Comparison of ENCODE assay signal across 8 cellular contexts in the genomic region with DNA sequence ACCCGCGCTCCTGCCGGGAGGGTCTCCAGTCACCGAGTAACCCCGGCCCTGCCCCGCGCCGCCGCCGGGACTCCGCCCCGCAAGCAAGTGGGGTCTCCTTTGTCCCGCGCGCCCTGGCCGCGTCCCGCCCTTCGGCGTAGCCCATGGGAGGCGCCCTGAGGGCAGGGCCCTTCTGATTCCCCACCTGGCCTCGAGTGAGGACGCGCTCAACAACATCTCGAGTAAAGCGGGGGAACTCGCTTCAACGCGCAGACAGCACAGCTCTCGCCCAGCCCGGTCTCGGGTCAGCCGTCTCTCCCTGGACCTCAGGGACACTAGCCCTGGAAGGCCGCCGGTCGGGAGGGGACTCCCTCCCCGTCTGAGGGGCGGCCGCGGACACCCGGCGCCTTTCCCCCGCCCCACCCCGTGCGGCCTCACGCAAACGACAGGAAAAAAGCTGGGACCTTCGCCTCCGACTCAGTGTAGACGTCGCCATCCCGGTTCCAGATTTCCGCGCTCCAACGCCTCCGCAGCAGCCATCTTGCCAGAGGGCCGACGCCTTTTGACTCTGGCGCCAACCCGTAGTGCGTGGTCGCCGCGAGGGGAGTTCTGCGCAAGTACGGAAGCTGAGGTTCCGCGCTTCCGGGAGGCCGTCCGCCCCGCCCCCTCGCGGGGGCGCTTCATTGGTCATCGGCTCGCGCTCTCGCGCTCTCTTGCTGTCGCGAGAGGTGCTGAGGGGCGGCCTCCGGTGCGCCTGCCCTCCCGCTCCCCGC. TPM values are rescaled to one million over a fixed set of nuclear protein-coding genes. Genes with fewer than 3 reads are reported as not detected.
DNase-seq lines count a peak whose midpoint lies in the region; ATAC-seq and TF ChIP-seq lines count a peak whose summit lies in the region.

No MANE protein-coding gene starts in this region.

- TF ChIP-seq EP300 in SK-N-SH (IDR thresholded peaks at IDR 0.05; ENCODE audit: borderline replicate concordance in 1 of 2, low read depth in 1 of 2, low read length in 1 of 2): no peak

- H3K4me3 Mint-ChIP-seq in glutamatergic neuron (ENCODE audit: unreplicated experiment): peak overlapping the region; percentile 98

- peak overlapping the region; percentile 98 for H3K9ac ChIP-seq in SK-N-SH

- peaks cover 7 to 32% of the 10 kb centered on the region in 2 donors for H3K36me3 Mint-ChIP-seq in activated naive CD4-positive, alpha-beta T cell treated with anti-CD3 and anti-CD28 coated beads, Interleukin-2, amount 50 U/mL, for 72 hours
- no peaks in the 10 kb centered on the region for H3K36me3 Mint-ChIP-seq in glutamatergic neuron (ENCODE audit: unreplicated experiment)

- peaks cover 12% of the 10 kb centered on the region for H3F3A ChIP-seq in SK-N-SH (replicated peaks; ENCODE audit: insufficient read depth)

- intact Hi-C loops in testis (cut with DNase I; ENCODE audit: low total_unique reads): no loop called here

- CTCF ChIA-PET in SK-N-SH (lab: Yijun Ruan, JAX): interaction anchor here (1.0 to 5.7 kb wide), 8 partner anchors 12 to 115 kb away, joined by 3 to 50 read pairs (median 6); a partner anchor contains a TSS

- H3K36me3 ChIP-seq in SK-N-SH (replicated peaks in 1 of 2; ENCODE audit: control insufficient read depth in 1 of 2, insufficient read depth in 2 of 2, low read length in 1 of 2) (peaks cover 10 to 22% of the 10 kb centered on the region in 2 experiments), osteoblast (ENCODE audit: insufficient read depth, low read length) (peaks cover 34% of the 10 kb centered on the region), testis (ENCODE audit: low read depth, missing control alignments) (no peaks in the 10 kb centered on the region)

- peaks cover 10% of the 10 kb centered on the region for H3K4me1 Mint-ChIP-seq in glutamatergic neuron (ENCODE audit: low read depth, unreplicated experiment)

- ATAC-seq in HG02623 (IDR thresholded peaks at IDR 0.05; ENCODE audit: unreplicated experiment): peak; percentile 82
- ATAC-seq in activated naive CD4-positive, alpha-beta T cell treated with anti-CD3 and anti-CD28 coated beads, Interleukin-2, amount 50 U/mL, for 72 hours: peak; percentile 93 to 94

- no peak for TF ChIP-seq CTCF in SK-N-SH (IDR thresholded peaks at IDR 0.05)
- TF ChIP-seq CTCF in glutamatergic neuron (IDR thresholded peaks at IDR 0.05; ENCODE audit: partially characterized antibody, unreplicated experiment): no peak
- TF ChIP-seq CTCF in osteoblast (IDR thresholded peaks at IDR 0.05; ENCODE audit: extremely low read depth, low read depth, low read length): no peak
- TF ChIP-seq CTCF in testis (IDR thresholded peaks at IDR 0.05): peak in 1 of 3 experiments; percentile 22

- H3K9me3 ChIP-seq in SK-N-SH (no peaks in the 10 kb centered on the region), osteoblast (ENCODE audit: low read depth, low read length) (no peaks in the 10 kb centered on the region), testis (no peaks in the 10 kb centered on the region)

- WGBS in SK-N-SH (ENCODE audit: low lambda C conversion rate): 2% methylated on average over 18 of the region's 87 CpGs
- 0 to 1% methylated on average over 4 to 80 of the region's 87 CpGs for WGBS in testis, 2 donors

- peaks cover 95% of the 10 kb centered on the region for H3K79me2 ChIP-seq in SK-N-SH (ENCODE audit: insufficient read depth)
- peaks cover 92% of the 10 kb centered on the region for H3K79me2 ChIP-seq in osteoblast (ENCODE audit: insufficient read depth, low read length)

- H3K27me3 Mint-ChIP-seq in glutamatergic neuron (ENCODE audit: unreplicated experiment): peaks cover 9% of the 10 kb centered on the region

- no peak for TF ChIP-seq RAD21 in SK-N-SH (IDR thresholded peaks at IDR 0.05; ENCODE audit: low read length)

- DNase-seq in NCI-H1092 treated with DMSO at 0.1 percent for 48 hours (lab: John Stamatoyannopoulos, UW): peak; percentile 96
- peak; percentile 97 for DNase-seq in SK-N-SH
- DNase-seq in activated naive CD4-positive, alpha-beta T cell treated with anti-CD3 and anti-CD28 coated beads, Interleukin-2, amount 50 U/mL, for 72 hours (ENCODE audit: low spot score in 2 of 2): peak; percentile 98
- peak; percentile 97 for DNase-seq in glutamatergic neuron
- peak; percentile 99 for DNase-seq in osteoblast (ENCODE audit: insufficient read length, low spot score, missing footprints)
- DNase-seq in testis: peak; percentile 97

- H3K27ac ChIP-seq in SK-N-SH (ENCODE audit: low read depth in 2 of 2, low read length in 1 of 2): peak overlapping the region; percentile 83 to 89
- H3K27ac ChIP-seq in osteoblast (ENCODE audit: low read depth, low read length): peak overlapping the region; percentile 89
- peak overlapping the region; percentile 92 to 94 for H3K27ac ChIP-seq in testis

- H3K4me2 ChIP-seq in SK-N-SH (peak overlapping the region; percentile 70), osteoblast (ENCODE audit: insufficient read depth, low read length) (peak overlapping the region; percentile 99)

- peaks cover 11 to 21% of the 10 kb centered on the region in 2 experiments for H3K4me1 ChIP-seq in SK-N-SH (ENCODE audit: control insufficient read depth in 1 of 2, insufficient read depth in 2 of 2, low read depth in 1 of 2, low read length in 1 of 2)
- peaks cover 15% of the 10 kb centered on the region for H3K4me1 ChIP-seq in osteoblast (ENCODE audit: insufficient read depth, low read length)
- H3K4me1 ChIP-seq in testis: peaks cover 30% of the 10 kb centered on the region

- TF ChIP-seq POLR2A in GM10847 (IDR thresholded peaks at IDR 0.05; ENCODE audit: extremely low read depth, insufficient read length): peak; percentile 66
- TF ChIP-seq POLR2A in testis (IDR thresholded peaks at IDR 0.05): no peak

- H4K20me1 ChIP-seq in SK-N-SH (ENCODE audit: insufficient read depth): peaks cover 69% of the 10 kb centered on the region
- H4K20me1 ChIP-seq in osteoblast (ENCODE audit: insufficient read depth, low read length): peaks cover 55% of the 10 kb centered on the region

- H3K27me3 ChIP-seq in SK-N-SH (ENCODE audit: insufficient read depth): no peaks in the 10 kb centered on the region
- H3K27me3 ChIP-seq in osteoblast (ENCODE audit: insufficient read depth, low read length): no peaks in the 10 kb centered on the region
- H3K27me3 ChIP-seq in testis: no peaks in the 10 kb centered on the region

- H3K9me2 ChIP-seq in SK-N-SH: no peaks in the 10 kb centered on the region

- H3K27ac Mint-ChIP-seq in activated naive CD4-positive, alpha-beta T cell treated with anti-CD3 and anti-CD28 coated beads, Interleukin-2, amount 50 U/mL, for 72 hours: peak overlapping the region; percentile 96 to 98
- H3K27ac Mint-ChIP-seq in glutamatergic neuron (ENCODE audit: unreplicated experiment): peak overlapping the region; percentile 99

- no peaks in the 10 kb centered on the region for H3K9me3 Mint-ChIP-seq in activated naive CD4-positive, alpha-beta T cell treated with anti-CD3 and anti-CD28 coated beads, Interleukin-2, amount 50 U/mL, for 72 hours
- H3K9me3 Mint-ChIP-seq in glutamatergic neuron (ENCODE audit: unreplicated experiment): peaks cover 10% of the 10 kb centered on the region

- H2AFZ ChIP-seq in SK-N-SH (ENCODE audit: low read depth) (peak overlapping the region; percentile 62; the same call in 1 of the 2 replicates), osteoblast (ENCODE audit: low read length) (peak overlapping the region; percentile 89)

- POLR2A ChIA-PET in SK-N-SH (lab: Yijun Ruan, JAX): interaction anchor here (0.7 to 1.9 kb wide), 5 partner anchors 9 to 23 kb away, joined by 3 to 8 read pairs (median 4); no protein-coding TSS in a partner anchor

- peak overlapping the region; percentile 84 to 86 for H3K4me3 ChIP-seq in SK-N-SH (ENCODE audit: low read depth in 2 of 2, low read length in 1 of 2)
- H3K4me3 ChIP-seq in osteoblast (ENCODE audit: insufficient read depth, low read length): peak overlapping the region; percentile 99
- H3K4me3 ChIP-seq in testis: peak overlapping the region; percentile 94 to 95

TF ChIP-seq in SK-N-SH, 30 proteins besides CTCF, POLR2A, EP300 and RAD21 (continues in another document):
- TF ChIP-seq TAF1 (IDR thresholded peaks at IDR 0.05; ENCODE audit: borderline replicate concordance, low read depth, low read length) (peak; percentile 94), RCOR1 (IDR thresholded peaks at IDR 0.05; ENCODE audit: low read length) (peak; percentile 13; the same call in 1 of the 2 replicates), RXRA (IDR thresholded peaks at IDR 0.05; ENCODE audit: borderline replicate concordance, low read depth) (no peak), SMC3 (IDR thresholded peaks at IDR 0.05; ENCODE audit: low read depth, low read length) (no peak), GATA2 (CRISPR knock-in tag; IDR thresholded peaks at IDR 0.05) (no peak)
- TF ChIP-seq, protein P1, sequence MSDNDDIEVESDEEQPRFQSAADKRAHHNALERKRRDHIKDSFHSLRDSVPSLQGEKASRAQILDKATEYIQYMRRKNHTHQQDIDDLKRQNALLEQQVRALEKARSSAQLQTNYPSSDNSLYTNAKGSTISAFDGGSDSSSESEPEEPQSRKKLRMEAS (IDR thresholded peaks at IDR 0.05; ENCODE audit: low read depth): peak; percentile 98

RNA-seq across cellular contexts. Expression of a gene that starts 0.4 kb away (rescaled TPM):
- polyA plus RNA-seq in SK-N-SH (2012; rRNA removed) (18.1 and 18.7 TPM in 2 replicates), testis (ENCODE audit: insufficient read depth, low read depth, low replicate concordance) (27.3 TPM)
- 18.8 and 19.9 TPM in 2 replicates for polyA plus RNA-seq in SK-N-SH (2012; cell fraction: cytosol; rRNA removed)
- polyA plus RNA-seq in SK-N-SH (2012; cell fraction: nucleus; rRNA removed): 13.2 and 15.2 TPM in 2 replicates
- 10 to 100 TPM; 39.7 to 47.3 TPM for total RNA-seq in activated naive CD4-positive, alpha-beta T cell treated with anti-CD3 and anti-CD28 coated beads, Interleukin-2, amount 50 U/mL, for 72 hours
- total RNA-seq in glutamatergic neuron (ENCODE audit: unreplicated experiment) (57.8 TPM), osteoblast (34.4 and 37.1 TPM in 2 replicates), testis (10 to 100 TPM; 41.9 to 42.6 TPM)

RNA-seq across cellular contexts. Expression of a gene that starts 11.2 kb away (rescaled TPM):
- polyA plus RNA-seq in SK-N-SH (2012; rRNA removed) (14.7 and 15.6 TPM in 2 replicates), testis (ENCODE audit: insufficient read depth, low read depth, low replicate concordance) (50.5 TPM)
- 9.5 and 11.1 TPM in 2 replicates for polyA plus RNA-seq in SK-N-SH (2012; cell fraction: cytosol; rRNA removed)
- 59.9 and 69.2 TPM in 2 replicates for polyA plus RNA-seq in SK-N-SH (2012; cell fraction: nucleus; rRNA removed)
- total RNA-seq in activated naive CD4-positive, alpha-beta T cell treated with anti-CD3 and anti-CD28 coated beads, Interleukin-2, amount 50 U/mL, for 72 hours: 10 to 100 TPM; 40.1 to 52.7 TPM
- total RNA-seq in glutamatergic neuron (ENCODE audit: unreplicated experiment) (77.8 TPM), osteoblast (44.8 and 46.3 TPM in 2 replicates), testis (10 to 100 TPM; 98.6 to 99.7 TPM)

RNA-seq across cellular contexts. Expression of a gene that starts 15.0 kb away (rescaled TPM):
- polyA plus RNA-seq in SK-N-SH (2012; rRNA removed): not detected in 2 replicates
- polyA plus RNA-seq in SK-N-SH (2012; cell fraction: cytosol; rRNA removed): 0.01 TPM in 1 of 2 replicates, not detected in the other
- polyA plus RNA-seq in SK-N-SH (2012; cell fraction: nucleus; rRNA removed): 0.19 and 0.23 TPM in 2 replicates
- 10 to 100 TPM; 17.5 to 22.0 TPM for total RNA-seq in activated naive CD4-positive, alpha-beta T cell treated with anti-CD3 and anti-CD28 coated beads, Interleukin-2, amount 50 U/mL, for 72 hours
- total RNA-seq in glutamatergic neuron (ENCODE audit: unreplicated experiment): 1.8 TPM
- total RNA-seq in osteoblast: 5.6 and 6.5 TPM in 2 replicates
- total RNA-seq in testis: 1 to 10 TPM; 2.9 to 3.2 TPM
- polyA plus RNA-seq in testis (ENCODE audit: insufficient read depth, low read depth, low replicate concordance): 2.1 TPM

Comparison
In these comparisons a context has a peak if more than half of its experiments do, and no peak if none do; other contexts are left out.
1. Peak in every context shown above with its lines: DNase-seq, ATAC-seq, H3K4me3 ChIP-seq and H3K27ac ChIP-seq.